In the genomic region with DNA sequence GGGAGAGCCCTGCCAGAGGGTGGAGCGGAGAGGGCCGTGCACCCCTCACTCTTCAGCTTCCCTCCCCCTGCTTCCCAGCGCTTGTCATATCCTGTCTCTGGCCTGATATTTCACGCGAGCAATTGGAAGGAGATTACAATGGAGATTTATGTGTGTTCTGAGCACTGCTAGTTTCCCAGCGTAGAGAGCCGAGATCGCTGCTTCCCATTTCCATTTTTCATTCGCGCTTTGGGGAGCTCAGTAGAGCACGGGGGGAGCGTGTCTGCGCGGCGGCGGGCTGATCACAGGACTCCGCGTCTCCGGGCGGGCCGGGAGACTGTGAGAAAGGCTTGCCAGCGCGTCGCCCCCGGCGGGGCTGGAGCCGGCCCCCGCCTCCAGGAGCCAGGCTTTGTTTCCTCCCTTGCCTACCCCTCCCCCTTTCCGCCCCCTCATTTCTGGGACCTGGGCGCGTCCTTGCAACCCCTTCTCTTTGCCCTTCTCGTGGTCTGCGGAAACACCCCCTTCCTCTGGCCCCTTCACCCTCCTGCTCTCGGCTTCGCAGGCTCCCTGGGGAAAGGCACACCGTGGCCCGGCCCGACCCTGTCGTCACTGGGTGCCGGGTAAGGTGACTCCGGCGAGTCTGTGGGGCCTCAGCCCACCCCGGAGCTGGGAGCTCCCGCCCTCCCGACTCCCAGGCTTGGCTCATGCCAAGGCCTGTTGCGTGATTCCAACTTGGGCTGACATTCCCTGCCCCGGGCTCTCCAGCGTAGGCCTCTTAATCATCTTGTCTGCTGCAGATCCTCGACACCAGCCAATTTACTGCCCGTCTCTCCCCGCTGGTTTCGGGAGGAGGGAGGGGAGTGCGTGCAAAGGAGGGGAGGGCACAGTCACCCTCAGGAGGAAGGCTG, we compare ENCODE assay signal across 9 cellular contexts. TPM values are rescaled to one million over a fixed set of nuclear protein-coding genes. Genes with fewer than 3 reads are reported as not detected.
DNase-seq lines count a peak whose midpoint lies in the region; TF ChIP-seq lines count a peak whose summit lies in the region.
"Had no signal": no experiment of that assay in that cellular context is flagged by ENCODE, and none has a peak within 500 bp of the region (broad histone marks: within the 10 kb centered on the region; RNA-seq: fewer than 3 reads in every experiment).

No MANE protein-coding gene starts in this region.

- no peaks in the 10 kb centered on the region for H3F3A ChIP-seq in MM.1S (ENCODE audit: insufficient read depth, low read length)

- no peak for TF ChIP-seq EP300 in suprapubic skin (IDR thresholded peaks at IDR 0.05)

- H3K4me1 ChIP-seq in iPS-15b (ENCODE audit: control insufficient read depth, insufficient read depth, low read length) (peaks cover 2% of the 10 kb centered on the region), suprapubic skin (peaks cover 80% of the 10 kb centered on the region), MM.1S (ENCODE audit: low read length) (no peaks in the 10 kb centered on the region)

- no peaks in the 10 kb centered on the region for H4K20me1 ChIP-seq in MM.1S (ENCODE audit: insufficient read depth, low read length)

- H3K4me1 Mint-ChIP-seq in activated naive CD8-positive, alpha-beta T cell (ENCODE audit: low read depth) = peaks cover 51% of the 10 kb centered on the region

- H3K4me3 Mint-ChIP-seq in activated naive CD8-positive, alpha-beta T cell = peak overlapping the region; percentile 84

- no peak overlapping the region for H3K9ac ChIP-seq in iPS-15b (ENCODE audit: low read depth, low read length)
- no peak overlapping the region for H3K9ac ChIP-seq in MM.1S (ENCODE audit: low read length)

- no peaks in the 10 kb centered on the region for H3K9me3 Mint-ChIP-seq in activated naive CD8-positive, alpha-beta T cell (ENCODE audit: low read depth)

- peak; percentile 79 for DNase-seq in NCI-H146 (lab: John Stamatoyannopoulos, UW)
- DNase-seq in NCI-H146 treated with DMSO at 0.1 percent for 48 hours (lab: John Stamatoyannopoulos, UW; ENCODE audit: unreplicated experiment) = no peak
- DNase-seq in M059J (ENCODE audit: low read depth) = peak; percentile 97
- DNase-seq in suprapubic skin (ENCODE audit: low spot score in 2 of 2) = no peak
- DNase-seq in MM.1S = no peak
- no peak for DNase-seq in stimulated activated CD4-positive, alpha-beta T cell treated with anti-CD3 and anti-CD28 coated beads, Interleukin-2, amount 100 ng/mL, for 24 hours

- no peaks in the 10 kb centered on the region for H3K36me3 ChIP-seq in iPS-15b (ENCODE audit: control insufficient read depth, insufficient read depth, low read length)
- H3K36me3 ChIP-seq in suprapubic skin = no peaks in the 10 kb centered on the region
- no peaks in the 10 kb centered on the region for H3K36me3 ChIP-seq in MM.1S (replicated peaks; ENCODE audit: insufficient read depth, low read length)

- H3K27me3 ChIP-seq in iPS-15b (ENCODE audit: control insufficient read depth, insufficient read depth, low read length) (peaks cover 100% of the 10 kb centered on the region), suprapubic skin (peaks cover 100% of the 10 kb centered on the region), MM.1S (replicated peaks; ENCODE audit: insufficient read depth, low read length) (peaks cover 98% of the 10 kb centered on the region)

- H3K9me3 ChIP-seq in iPS-15b (ENCODE audit: control insufficient read depth, insufficient read depth, low read length) (no peaks in the 10 kb centered on the region), suprapubic skin (no peaks in the 10 kb centered on the region), MM.1S (replicated peaks; ENCODE audit: insufficient read depth, low read length) (no peaks in the 10 kb centered on the region)

- TF ChIP-seq CTCF in suprapubic skin (IDR thresholded peaks at IDR 0.05) = no peak
- TF ChIP-seq CTCF in MM.1S (IDR thresholded peaks at IDR 0.05; ENCODE audit: low read length) = no peak

- no peaks in the 10 kb centered on the region for H3K36me3 Mint-ChIP-seq in activated naive CD8-positive, alpha-beta T cell

- peak overlapping the region; percentile 53 for H3K4me3 ChIP-seq in iPS-15b (ENCODE audit: low read depth, low read length)
- peak overlapping the region; percentile 47 for H3K4me3 ChIP-seq in suprapubic skin
- H3K4me3 ChIP-seq in MM.1S (ENCODE audit: low read length) = no peak overlapping the region

- WGBS in suprapubic skin = 6% methylated on average over 35 of the region's 53 CpGs

- no peak overlapping the region for H2AFZ ChIP-seq in MM.1S (ENCODE audit: low read length)

- peak overlapping the region; percentile 35 for H3K27ac ChIP-seq in suprapubic skin
- H3K27ac ChIP-seq in MM.1S (ENCODE audit: low read length) = no peak overlapping the region
- H3K27ac ChIP-seq: C4-2B had no signal

- H3K27me3 Mint-ChIP-seq in activated naive CD8-positive, alpha-beta T cell = peaks cover 43% of the 10 kb centered on the region

- H3K79me2 ChIP-seq in MM.1S (ENCODE audit: low read length) = no peaks in the 10 kb centered on the region

- H3K27ac Mint-ChIP-seq in activated naive CD8-positive, alpha-beta T cell = no peak overlapping the region

- no peak for TF ChIP-seq POLR2A in suprapubic skin (IDR thresholded peaks at IDR 0.05)

- H3K9me2 ChIP-seq in MM.1S (replicated peaks; ENCODE audit: insufficient read depth, low read length) = no peaks in the 10 kb centered on the region

- no peak overlapping the region for H3K4me2 ChIP-seq in MM.1S (ENCODE audit: low read depth, low read length)

RNA-seq across cellular contexts. Expression of gene DLX2, which starts 5.8 kb away (rescaled TPM):
- 1.9 and 4.2 TPM in 2 replicates for total RNA-seq in M059J (2014; rRNA removed; shearing (Covaris generic))
- 1 to 10 TPM in 1 of 4 donors, under 1 TPM in 2, not detected in 1; 0.30 to 1.1 (median 0.42) TPM for total RNA-seq in suprapubic skin

RNA-seq across cellular contexts. Expression of gene DLX1, which starts 11.6 kb away (rescaled TPM):
- total RNA-seq in M059J (2014; rRNA removed; shearing (Covaris generic)) = 5.6 and 6.8 TPM in 2 replicates
- total RNA-seq in suprapubic skin = 1 to 10 TPM in 1 of 4 donors, under 1 TPM in 2, not detected in 1; 0.19 to 1.6 (median 0.44) TPM

Comparison
In these comparisons a context has a peak if more than half of its experiments do, and no peak if none do; other contexts are left out.
1. DNase-seq: peak in NCI-H146 (single experiment) and M059J (single experiment); none in NCI-H146 treated with DMSO at 0.1 percent for 48 hours (single experiment), suprapubic skin (0 of 2), MM.1S (single experiment) and stimulated activated CD4-positive, alpha-beta T cell treated with anti-CD3 and anti-CD28 coated beads, Interleukin-2, amount 100 ng/mL, for 24 hours (0 of 2).